8 cellular contexts compared by ENCODE assay signal in genomic region chr13:41061914-41062837, GRCh38. TPM values are rescaled to one million over a fixed set of nuclear protein-coding genes. Genes with fewer than 3 reads are reported as not detected.
DNase-seq lines count a peak whose midpoint lies in the region; ATAC-seq and TF ChIP-seq lines count a peak whose summit lies in the region.

No MANE protein-coding gene starts in this region.

- H3F3A ChIP-seq in DOHH2 (ENCODE audit: control insufficient read depth, insufficient read depth): 0 out of 2 replicates have a peak, but pooled peaks cover 3% of the 10 kb centered on the region

- TF ChIP-seq EP300 in esophagus muscularis mucosa (IDR thresholded peaks at IDR 0.05): no peak

- WGBS in esophagus muscularis mucosa: 5% methylated on average over 17 of the region's 24 CpGs

- peak overlapping the region; percentile 83 for H3K4me2 ChIP-seq in DOHH2 (ENCODE audit: low read length)

- TF ChIP-seq CTCF in DOHH2 (IDR thresholded peaks at IDR 0.05; ENCODE audit: low read depth, low read length, poor library complexity, severe bottlenecking) (no peak), GM20000 (IDR thresholded peaks at IDR 0.05; ENCODE audit: extremely low read depth, missing control alignments) (no peak), esophagus muscularis mucosa (IDR thresholded peaks at IDR 0.05) (no peak), natural killer cell (IDR thresholded peaks at IDR 0.05) (no peak)

- peak overlapping the region; percentile 99 for H3K4me3 Mint-ChIP-seq in T-helper 17 cell
- H3K4me3 Mint-ChIP-seq in natural killer cell: peak overlapping the region; percentile 97

- H3K9me3 Mint-ChIP-seq in natural killer cell: no peaks in the 10 kb centered on the region

- TF ChIP-seq POLR2A in esophagus muscularis mucosa (IDR thresholded peaks at IDR 0.05; ENCODE audit: low read depth): no peak

- peak overlapping the region; percentile 91 for H3K4me3 ChIP-seq in DOHH2 (ENCODE audit: low read length)
- H3K4me3 ChIP-seq in esophagus muscularis mucosa: peak overlapping the region; percentile 77 to 89 (median 82)

- H4K20me1 ChIP-seq in DOHH2 (ENCODE audit: control insufficient read depth, insufficient read depth, low read depth, low read length): no peaks in the 10 kb centered on the region

- H3K27ac Mint-ChIP-seq in T-helper 17 cell: peak overlapping the region; percentile 99
- peak overlapping the region; percentile 95 to 100 for H3K27ac Mint-ChIP-seq in natural killer cell

- intact Hi-C loops in esophagus muscularis mucosa (cut with DNase I): loop anchor here (5.0 to 10.0 kb wide), 3 partner anchors 140 to 983 kb away; partner anchors contain the start of genes DGKH and MRPS31
- intact Hi-C loops in natural killer cell (cut with micrococcal nuclease): loop anchor here (1.0 to 10.0 kb wide), 6 partner anchors 70 to 287 kb away; partner anchors contain the start of genes KBTBD6, MRPS31, MTRF1 and NAA16

- peaks cover 68% of the 10 kb centered on the region for H3K79me2 ChIP-seq in DOHH2 (ENCODE audit: control insufficient read depth, low read length)

- ATAC-seq in HG03521 (IDR thresholded peaks at IDR 0.05; ENCODE audit: unreplicated experiment) (peak; percentile 24), T-helper 17 cell (peak; percentile 7), natural killer cell (peak; percentile 19 to 49 (median 27))

- peaks cover 5% of the 10 kb centered on the region for H3K36me3 Mint-ChIP-seq in T-helper 17 cell (ENCODE audit: low read depth)
- H3K36me3 Mint-ChIP-seq in natural killer cell: no peaks in the 10 kb centered on the region

- DNase-seq in GM20000 (ENCODE audit: low spot score) (peak; percentile 61), T-helper 17 cell (no peak), esophagus muscularis mucosa (ENCODE audit: extremely low spot score) (no peak), natural killer cell (no peak), NCI-H2029 (lab: John Stamatoyannopoulos, UW) (no peak), NCI-H1930 (lab: John Stamatoyannopoulos, UW) (no peak)

- peaks cover 35% of the 10 kb centered on the region for H3K4me1 Mint-ChIP-seq in T-helper 17 cell
- H3K4me1 Mint-ChIP-seq in natural killer cell: peaks cover 19 to 48% of the 10 kb centered on the region in 2 donors

- H3K27me3 ChIP-seq in DOHH2 (ENCODE audit: control insufficient read depth, low read length): no peaks in the 10 kb centered on the region
- no peaks in the 10 kb centered on the region for H3K27me3 ChIP-seq in esophagus muscularis mucosa

- no peaks in the 10 kb centered on the region for H3K9me2 ChIP-seq in DOHH2 (replicated peaks; ENCODE audit: control insufficient read depth, low read length)

- H3K9me3 ChIP-seq in DOHH2 (ENCODE audit: control insufficient read depth, insufficient read depth, low read length): no peaks in the 10 kb centered on the region
- no peaks in the 10 kb centered on the region for H3K9me3 ChIP-seq in T-helper 17 cell (ENCODE audit: control insufficient read depth, low read length, poor library complexity, severe bottlenecking)
- H3K9me3 ChIP-seq in esophagus muscularis mucosa: no peaks in the 10 kb centered on the region

- H3K4me1 ChIP-seq in DOHH2 (ENCODE audit: control insufficient read depth, low read length) (peaks cover 35% of the 10 kb centered on the region), esophagus muscularis mucosa (peaks cover 46 to 65% (median 62%) of the 10 kb centered on the region in 4 donors)

- H3K36me3 ChIP-seq in DOHH2 (ENCODE audit: control insufficient read depth, low read length): peaks cover 39% of the 10 kb centered on the region
- H3K36me3 ChIP-seq in esophagus muscularis mucosa: peaks cover 6 to 22% (median 13%) of the 10 kb centered on the region in 4 donors

- peak overlapping the region; percentile 79 for H3K27ac ChIP-seq in DOHH2 (ENCODE audit: low read depth, low read length)
- H3K27ac ChIP-seq in esophagus muscularis mucosa (replicated peaks in 1 of 4): peak overlapping the region; percentile 95 to 99 (median 99)

- H3K27me3 Mint-ChIP-seq in T-helper 17 cell (no peaks in the 10 kb centered on the region), natural killer cell (ENCODE audit: low read depth in 2 of 2) (no peaks in the 10 kb centered on the region)

RNA-seq across cellular contexts. Expression of gene WBP4, which starts 0.9 kb away (rescaled TPM):
- 1 to 10 TPM; 4.4 to 5.3 TPM for total RNA-seq in T-helper 17 cell
- 10 to 100 TPM; 15.3 to 23.2 (median 18.5) TPM for total RNA-seq in esophagus muscularis mucosa
- 1 to 10 TPM; 4.2 to 6.8 (median 5.1) TPM for total RNA-seq in natural killer cell

RNA-seq across cellular contexts. Expression of gene ELF1, which starts 43.1 kb away (rescaled TPM):
- 100 to 1,000 TPM; 197 to 232 TPM for total RNA-seq in T-helper 17 cell
- total RNA-seq in esophagus muscularis mucosa: 10 to 100 TPM; 66.9 to 96.2 (median 72.1) TPM
- total RNA-seq in natural killer cell: 100 to 1,000 TPM; 174 to 216 (median 193) TPM
